ENCODE assay signal across 8 cellular contexts in genomic region chr17:79607941-79608728, GRCh38. TPM values are rescaled to one million over a fixed set of nuclear protein-coding genes. Genes with fewer than 3 reads are reported as not detected.
A peak's percentile ranks its signal among the peaks of the same experiment; 100 is the strongest.
DNase-seq lines count a peak whose midpoint lies in the region; ATAC-seq and TF ChIP-seq lines count a peak whose summit lies in the region.

No MANE protein-coding gene starts in this region.

- H3K4me1 ChIP-seq in HUES48 (ENCODE audit: control insufficient read depth, insufficient read depth, low read length) (peaks cover 15% of the 10 kb centered on the region), mesenchymal stem cell (ENCODE audit: control insufficient read depth, insufficient read depth, low read depth, low read length) (peaks cover 18% of the 10 kb centered on the region)

- TF ChIP-seq CTCF in C4-2B (conservative IDR thresholded peaks at IDR 0.05) = peak; percentile 53; the same call in 1 of the 2 replicates
- peak; percentile 30 for TF ChIP-seq CTCF in brain microvascular endothelial cell (IDR thresholded peaks at IDR 0.05; ENCODE audit: low read depth, low read length, missing control alignments)

- H3K4ac ChIP-seq in mesenchymal stem cell (ENCODE audit: low read depth in 1 of 2, low read length in 2 of 2) = no peak overlapping the region

- H2BK15ac ChIP-seq in mesenchymal stem cell (ENCODE audit: low read depth, poor library complexity, severe bottlenecking) = no peak overlapping the region

- no peak overlapping the region for H2AK5ac ChIP-seq in mesenchymal stem cell (ENCODE audit: low read length, severe bottlenecking)

- H3K79me1 ChIP-seq in mesenchymal stem cell (replicated peaks; ENCODE audit: low read length, poor library complexity, severe bottlenecking) = no peaks in the 10 kb centered on the region

- H3K27me3 ChIP-seq in HUES48 (ENCODE audit: control insufficient read depth, insufficient read depth, low read length) (peaks cover 54% of the 10 kb centered on the region), brain microvascular endothelial cell (replicated peaks) (peaks cover 54% of the 10 kb centered on the region), mesenchymal stem cell (ENCODE audit: control insufficient read depth in 1 of 2, insufficient read depth in 1 of 2, low read length in 2 of 2) (peaks cover 69 to 77% of the 10 kb centered on the region in 2 experiments)

- H3K9ac ChIP-seq in HUES48 (ENCODE audit: low read depth, low read length) = no peak overlapping the region
- H3K9ac ChIP-seq in mesenchymal stem cell (ENCODE audit: low read length) = no peak overlapping the region

- no peak overlapping the region for H4K91ac ChIP-seq in mesenchymal stem cell (ENCODE audit: low read length)

- no peak overlapping the region for H3K14ac ChIP-seq in mesenchymal stem cell (ENCODE audit: low read length in 2 of 2)

- in situ Hi-C loops in brain microvascular endothelial cell (cut with HindIII; ENCODE audit: low pct_ligation_motif_present, low sequenced_read_pairs) = no loop called here

- H3K4me3 ChIP-seq in HUES48 (ENCODE audit: low read depth, low read length) (peak overlapping the region; percentile 11), brain microvascular endothelial cell (ENCODE audit: low read depth, low read length) (no peak overlapping the region), mesenchymal stem cell (ENCODE audit: insufficient read depth in 1 of 2, low read depth in 1 of 2, low read length in 2 of 2) (no peak overlapping the region)

- no peak for ATAC-seq in HG03378 (IDR thresholded peaks at IDR 0.05; ENCODE audit: unreplicated experiment)

- no peak overlapping the region for H3K23ac ChIP-seq in mesenchymal stem cell (ENCODE audit: low read length in 2 of 2)

- 20% methylated on average over 39 of the region's 39 CpGs for WGBS in mesenchymal stem cell

- no peak overlapping the region for H3K18ac ChIP-seq in mesenchymal stem cell (ENCODE audit: low read depth in 1 of 2, low read length in 2 of 2)

- no peak overlapping the region for H3K4me2 ChIP-seq in mesenchymal stem cell (ENCODE audit: low read length, poor library complexity, severe bottlenecking)

- no peaks in the 10 kb centered on the region for H3K9me3 ChIP-seq in HUES48 (ENCODE audit: control insufficient read depth, insufficient read depth, low read length)
- H3K9me3 ChIP-seq in mesenchymal stem cell (ENCODE audit: control insufficient read depth, low read length) = no peaks in the 10 kb centered on the region

- no peak overlapping the region for H2BK5ac ChIP-seq in mesenchymal stem cell (ENCODE audit: low read depth, low read length, poor library complexity, severe bottlenecking)

- DNase-seq in brain microvascular endothelial cell = peak; percentile 4
- peak; percentile 15 for DNase-seq in mesenchymal stem cell
- DNase-seq in NCI-H2081 (lab: John Stamatoyannopoulos, UW) = no peak
- DNase-seq in OCI-M1 (lab: John Stamatoyannopoulos, UW) = no peak
- DNase-seq in Ammon's horn (ENCODE audit: low spot score) = no peak

- H4K8ac ChIP-seq in mesenchymal stem cell (ENCODE audit: low read length) = no peak overlapping the region

- H2BK120ac ChIP-seq in mesenchymal stem cell (ENCODE audit: low read depth, low read length) = no peak overlapping the region

- H3K36me3 ChIP-seq in HUES48 (ENCODE audit: control insufficient read depth, insufficient read depth, low read length) (no peaks in the 10 kb centered on the region), brain microvascular endothelial cell (replicated peaks) (no peaks in the 10 kb centered on the region), mesenchymal stem cell (ENCODE audit: control insufficient read depth in 1 of 2, insufficient read depth in 2 of 2, low read depth in 1 of 2, low read length in 2 of 2) (no peaks in the 10 kb centered on the region)

- no peak overlapping the region for H2AFZ ChIP-seq in mesenchymal stem cell (ENCODE audit: low read depth, low read length)

- H3K27ac ChIP-seq in C4-2B (no peak overlapping the region), HUES48 (ENCODE audit: low read depth, low read length) (no peak overlapping the region), brain microvascular endothelial cell (no peak overlapping the region), mesenchymal stem cell (ENCODE audit: low read length, poor library complexity, severe bottlenecking) (no peak overlapping the region)

- no peak overlapping the region for H2BK12ac ChIP-seq in mesenchymal stem cell (ENCODE audit: low read length in 2 of 2)

RNA-seq across cellular contexts. Expression of gene RBFOX3, which starts 2.7 kb away (rescaled TPM):
- polyA plus RNA-seq in mesenchymal stem cell (2013, experiment 1 of 2) = not detected
- polyA plus RNA-seq in mesenchymal stem cell (2013, experiment 2 of 2) = not detected

Comparison
In these comparisons a context has a peak if more than half of its experiments do, and no peak if none do; other contexts are left out.
1. DNase-seq: peak in brain microvascular endothelial cell (single experiment) and mesenchymal stem cell (single experiment); none in NCI-H2081 (0 of 2), OCI-M1 (single experiment) and Ammon's horn (single experiment).